Comparison of ENCODE assay signal across 8 cellular contexts in genomic region chr7:55572378-55573233, GRCh38. TPM values are rescaled to one million over a fixed set of nuclear protein-coding genes. Genes with fewer than 3 reads are reported as not detected.
DNase-seq lines count a peak whose midpoint lies in the region; ATAC-seq, FAIRE-seq and TF ChIP-seq lines count a peak whose summit lies in the region.

A gene with protein sequence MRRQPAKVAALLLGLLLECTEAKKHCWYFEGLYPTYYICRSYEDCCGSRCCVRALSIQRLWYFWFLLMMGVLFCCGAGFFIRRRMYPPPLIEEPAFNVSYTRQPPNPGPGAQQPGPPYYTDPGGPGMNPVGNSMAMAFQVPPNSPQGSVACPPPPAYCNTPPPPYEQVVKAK (minus strand): TSS chr7:55572502. CDS start chr7:55572324, 178 bp downstream.

- H3K4me3 ChIP-seq in duodenal mucosa (ENCODE audit: low read depth in 1 of 2, low read length in 2 of 2): peak within 1 kb of the TSS; percentile 79 to 90
- H3K4me3 ChIP-seq in HepG2 (replicated peaks in 1 of 3; ENCODE audit: insufficient read depth in 1 of 3, low read depth in 2 of 3, low read length in 3 of 3): peak within 1 kb of the TSS; percentile 74 to 85 (median 84)

- BruUV-seq in HepG2 (replicated peaks; lab: Mats Ljungman, UMichigan): no TSS peak

- POLR2A ChIA-PET in HepG2 (lab: Yijun Ruan, JAX): interaction anchor here (0.9 to 1.1 kb wide), 5 partner anchors 9 to 534 kb away, joined by 3 read pairs; partner anchors contain the start of gene CHCHD2

- H3K9me3 ChIP-seq in duodenal mucosa (ENCODE audit: control insufficient read depth in 1 of 2, low read length in 2 of 2) (no peaks in the 10 kb centered on the region), HepG2 (ENCODE audit: low read length) (no peaks in the 10 kb centered on the region)

- H4K20me1 ChIP-seq in HepG2 (ENCODE audit: insufficient read depth, low read length): no peaks in the 10 kb centered on the region

- WGBS in HepG2 (ENCODE audit: low lambda C conversion rate): 2% methylated on average over 20 of the region's 77 CpGs

- H3K27ac ChIP-seq in duodenal mucosa (ENCODE audit: low read depth, low read length) (peak within 1 kb of the TSS; percentile 79), HepG2 (ENCODE audit: extremely low read length, insufficient read depth, low read length) (peak within 1 kb of the TSS; percentile 91)

- no peak within 1 kb of the TSS for H2AFZ ChIP-seq in HepG2 (ENCODE audit: low read length)

- no peak for TF ChIP-seq CTCF in HepG2 (CRISPR knock-in tag; IDR thresholded peaks at IDR 0.05)

- no peak for TF ChIP-seq EP300 in HepG2 (IDR thresholded peaks at IDR 0.05; ENCODE audit: low read depth in 2 of 2, low read length in 2 of 2)
- TF ChIP-seq EP300 in HepG2 (CRISPR knock-in tag; IDR thresholded peaks at IDR 0.05; ENCODE audit: borderline replicate concordance): no peak

- H3K4me2 ChIP-seq in HepG2 (ENCODE audit: low read depth, low read length): peak within 1 kb of the TSS; percentile 97

- H3K36me3 ChIP-seq in duodenal mucosa (ENCODE audit: control insufficient read depth in 1 of 2, insufficient read depth in 2 of 2, low read length in 2 of 2): no peaks in the 10 kb centered on the region
- no peaks in the 10 kb centered on the region for H3K36me3 ChIP-seq in HepG2 (replicated peaks in 1 of 2; ENCODE audit: control insufficient read depth in 1 of 2, insufficient read depth in 2 of 2, low read length in 2 of 2)

- peak; percentile 50 for ATAC-seq in GM18909 (IDR thresholded peaks at IDR 0.05; ENCODE audit: poor library complexity, unreplicated experiment)
- peak; percentile 35 for ATAC-seq in HG03103 (IDR thresholded peaks at IDR 0.05; ENCODE audit: low read depth, unreplicated experiment)
- ATAC-seq in HepG2: peak; percentile 79

- CTCF ChIA-PET in HepG2 (lab: Yijun Ruan, JAX; ENCODE audit: low intra/inter-chr PET ratio, low total read pairs): no interaction called here

- peaks cover 44% of the 10 kb centered on the region in 2 donors for H3K4me1 ChIP-seq in duodenal mucosa (ENCODE audit: control insufficient read depth in 1 of 2, insufficient read depth in 2 of 2, low read length in 2 of 2)
- peaks cover 41% of the 10 kb centered on the region for H3K4me1 ChIP-seq in HepG2 (ENCODE audit: insufficient read depth, low read length)

- DNase-seq in AG08396 (ENCODE audit: low spot score) (peak; percentile 95), NCI-H446 treated with DMSO at 0.1 percent for 48 hours (lab: John Stamatoyannopoulos, UW) (peak; percentile 56), HepG2 (ENCODE audit: low spot score) (peak; percentile 35)
- peak; percentile 54 to 62 for DNase-seq in activated CD4-positive, alpha-beta T cell treated with anti-CD3 and anti-CD28 coated beads, Interleukin-2, amount 50 U/mL, for 48 hours
- peak; percentile 68 for DNase-seq in stimulated activated CD4-positive, alpha-beta T cell treated with anti-CD3 and anti-CD28 coated beads, Interleukin-4, amount 100 ng/mL, for 1 hour

- intact Hi-C loops in HepG2 (cut with micrococcal nuclease; ENCODE audit: unreplicated experiment): loop anchor here (10.0 kb wide), 1 partner anchor 148 kb away; no protein-coding TSS in a partner anchor

- in situ Hi-C loops in HepG2 (cut with HindIII; ENCODE audit: extremely low pct_ligation_motif_present, low pct_unique_long_range_greater_than_20kb): no loop called here

- no peaks in the 10 kb centered on the region for H3K27me3 ChIP-seq in duodenal mucosa (ENCODE audit: control insufficient read depth in 1 of 2, insufficient read depth in 2 of 2, low read length in 2 of 2)
- H3K27me3 ChIP-seq in HepG2 (ENCODE audit: control insufficient read depth in 1 of 2, insufficient read depth in 2 of 2, low read length in 2 of 2): no peaks in the 10 kb centered on the region; a peak in 1 of 5 replicates

- H3K79me2 ChIP-seq in HepG2 (ENCODE audit: insufficient read depth, low read length): peaks cover 37% of the 10 kb centered on the region

- H3K9ac ChIP-seq in duodenal mucosa (ENCODE audit: low read depth in 1 of 2, low read length in 2 of 2) (peak within 1 kb of the TSS; percentile 81 to 82), HepG2 (ENCODE audit: insufficient read depth, low read depth, low read length) (peak within 1 kb of the TSS; percentile 86)

- no peak for TF ChIP-seq POLR2A in HepG2 (IDR thresholded peaks at IDR 0.05; ENCODE audit: insufficient read depth in 1 of 2, low read depth in 2 of 2, low read length in 2 of 2)

- TF ChIP-seq RAD21 in HepG2 (CRISPR knock-in tag; IDR thresholded peaks at IDR 0.05): no peak; the same call in 1 of the 2 replicates

- FAIRE-seq in HepG2 (lab: Jason Lieb, UNC): no peak

TF ChIP-seq in HepG2, 621 proteins besides CTCF, POLR2A, EP300 and RAD21 (continues in another document):
- TF ChIP-seq SP4 (CRISPR knock-in tag; IDR thresholded peaks at IDR 0.05) (no peak), ZMYM2 (CRISPR knock-in tag; IDR thresholded peaks at IDR 0.05) (no peak), BCL3 (CRISPR knock-in tag; IDR thresholded peaks at IDR 0.05) (no peak), CBFB (CRISPR knock-in tag; IDR thresholded peaks at IDR 0.05) (0 out of 2 replicates have a peak, but pooled peaks have one; percentile 41), MAZ (IDR thresholded peaks at IDR 0.05; ENCODE audit: borderline replicate concordance, low read depth, low read length) (peak; percentile 11; the same call in 1 of the 2 replicates), MAZ (CRISPR knock-in tag; IDR thresholded peaks at IDR 0.05; ENCODE audit: low read depth) (no peak), MBNL3 (CRISPR knock-in tag; conservative IDR thresholded peaks at IDR 0.05) (no peak), NCOA5 (CRISPR knock-in tag; IDR thresholded peaks at IDR 0.05) (no peak), LCORL (IDR thresholded peaks at IDR 0.05) (no peak), LCORL (CRISPR knock-in tag; IDR thresholded peaks at IDR 0.05) (0 out of 2 replicates have a peak, but pooled peaks have one; percentile 30), HNRNPLL (IDR thresholded peaks at IDR 0.05; ENCODE audit: low read depth, low read length, poor library complexity, severe bottlenecking) (peak; percentile 56)
- TF ChIP-seq, protein P1, sequence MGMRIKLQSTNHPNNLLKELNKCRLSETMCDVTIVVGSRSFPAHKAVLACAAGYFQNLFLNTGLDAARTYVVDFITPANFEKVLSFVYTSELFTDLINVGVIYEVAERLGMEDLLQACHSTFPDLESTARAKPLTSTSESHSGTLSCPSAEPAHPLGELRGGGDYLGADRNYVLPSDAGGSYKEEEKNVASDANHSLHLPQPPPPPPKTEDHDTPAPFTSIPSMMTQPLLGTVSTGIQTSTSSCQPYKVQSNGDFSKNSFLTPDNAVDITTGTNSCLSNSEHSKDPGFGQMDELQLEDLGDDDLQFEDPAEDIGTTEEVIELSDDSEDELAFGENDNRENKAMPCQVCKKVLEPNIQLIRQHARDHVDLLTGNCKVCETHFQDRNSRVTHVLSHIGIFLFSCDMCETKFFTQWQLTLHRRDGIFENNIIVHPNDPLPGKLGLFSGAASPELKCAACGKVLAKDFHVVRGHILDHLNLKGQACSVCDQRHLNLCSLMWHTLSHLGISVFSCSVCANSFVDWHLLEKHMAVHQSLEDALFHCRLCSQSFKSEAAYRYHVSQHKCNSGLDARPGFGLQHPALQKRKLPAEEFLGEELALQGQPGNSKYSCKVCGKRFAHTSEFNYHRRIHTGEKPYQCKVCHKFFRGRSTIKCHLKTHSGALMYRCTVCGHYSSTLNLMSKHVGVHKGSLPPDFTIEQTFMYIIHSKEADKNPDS (CRISPR knock-in tag; IDR thresholded peaks at IDR 0.05): 0 out of 2 replicates have a peak, but pooled peaks have one; percentile 40

RNA-seq across cellular contexts. Expression of the gene that starts here (rescaled TPM):
- total RNA-seq in HepG2 (2016; rRNA removed; fragmentation: Illumina TruSeq; extraction: Trizol): 49.9 and 55.3 TPM in 2 replicates
- total RNA-seq in HepG2 (2016; cell fraction: cytosol; rRNA removed; fragmentation: Illumina TruSeq; extraction: Trizol; ENCODE audit: low read depth): 29.6 and 31.7 TPM in 2 replicates
- 43.7 and 56.7 TPM in 2 replicates for total RNA-seq in HepG2 (2016; cell fraction: insoluble cytoplasmic fraction; rRNA removed; fragmentation: Illumina TruSeq; extraction: Trizol)
- 74.9 and 78.9 TPM in 2 replicates for total RNA-seq in HepG2 (2016; cell fraction: membrane; rRNA removed; fragmentation: Illumina TruSeq; extraction: Trizol)
- total RNA-seq in HepG2 (2016; cell fraction: nucleus; rRNA removed; fragmentation: Illumina TruSeq; extraction: Trizol): 43.5 and 50.2 TPM in 2 replicates
- 21.3 and 21.8 TPM in 2 replicates for polyA plus RNA-seq in HepG2 (2011; rRNA removed)
- 21.1 and 24.6 TPM in 2 replicates for polyA plus RNA-seq in HepG2 (2011; cell fraction: cytosol; rRNA removed)
- polyA plus RNA-seq in HepG2 (2011; cell fraction: nucleus; rRNA removed): 12.5 and 14.4 TPM in 2 replicates
- 24.1 and 26.8 TPM in 2 replicates for polyA plus RNA-seq in HepG2 (2012)
- 32.1 and 36.4 TPM in 2 replicates for polyA plus RNA-seq in HepG2 (2016; cell fraction: cytosol; fragmentation: Illumina TruSeq; extraction: Trizol; ENCODE audit: low read depth)
- polyA plus RNA-seq in HepG2 (2016; cell fraction: insoluble cytoplasmic fraction; fragmentation: Illumina TruSeq; extraction: Trizol; ENCODE audit: low read depth): 38.0 and 40.3 TPM in 2 replicates
- 62.2 and 67.1 TPM in 2 replicates for polyA plus RNA-seq in HepG2 (2016; cell fraction: membrane; fragmentation: Illumina TruSeq; extraction: Trizol; ENCODE audit: low read depth)
- 49.8 and 50.9 TPM in 2 replicates for polyA plus RNA-seq in HepG2 (2016; cell fraction: nucleus; fragmentation: Illumina TruSeq; extraction: Trizol; ENCODE audit: insufficient read depth, low read depth)
- polyA minus RNA-seq in HepG2 (2011; rRNA and poly(A)+ RNA removed; ENCODE audit: low replicate concordance): 59.2 and 63.5 TPM in 2 replicates
- 28.0 and 28.5 TPM in 2 replicates for polyA minus RNA-seq in HepG2 (2011; cell fraction: cytosol; rRNA and poly(A)+ RNA removed)
- polyA minus RNA-seq in HepG2 (2011; cell fraction: nucleus; rRNA and poly(A)+ RNA removed): 19.4 and 23.2 TPM in 2 replicates

Comparison
In these comparisons a context has a peak if more than half of its experiments do, and no peak if none do; other contexts are left out.
1. Peak in every context shown above with its lines: DNase-seq, ATAC-seq, H3K4me3 ChIP-seq and H3K27ac ChIP-seq.
2. DNase-seq: peak in every context shown above with its lines; median percentile 95 in AG08396; 68 in stimulated activated CD4-positive, alpha-beta T cell treated with anti-CD3 and anti-CD28 coated beads, Interleukin-4, amount 100 ng/mL, for 1 hour; 58 in activated CD4-positive, alpha-beta T cell treated with anti-CD3 and anti-CD28 coated beads, Interleukin-2, amount 50 U/mL, for 48 hours; 56 in NCI-H446 treated with DMSO at 0.1 percent for 48 hours; 35 in HepG2.